28 cellular contexts compared by ENCODE assay signal in the genomic region with DNA sequence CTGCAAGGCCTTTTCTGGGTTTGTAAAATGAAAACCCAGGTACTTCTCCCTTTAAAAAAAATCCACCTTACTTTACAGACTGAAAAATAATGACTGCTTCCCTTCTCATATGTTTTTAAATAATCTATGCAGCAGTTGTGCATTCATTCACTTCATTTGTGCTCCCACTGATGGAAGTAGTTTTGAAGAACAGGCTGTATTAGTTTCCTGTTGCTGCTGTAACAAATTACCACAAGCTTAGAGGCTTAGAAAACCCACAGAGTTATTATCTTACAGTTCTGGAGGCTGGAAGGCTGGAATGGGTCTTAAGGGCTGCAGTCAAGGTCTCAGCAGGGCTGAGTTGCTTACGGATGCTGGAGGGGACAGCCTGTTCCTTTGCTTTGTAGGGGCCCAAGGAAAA.
"Had no signal": no experiment of that assay in that cellular context is flagged by ENCODE, and none has a peak within 500 bp of the region (broad histone marks: within the 10 kb centered on the region; RNA-seq: fewer than 3 reads in every experiment).

No MANE protein-coding gene starts in this region.

- H3K9me3 ChIP-seq: psoas muscle, suprapubic skin, testis, tibial artery, transverse colon, upper lobe of right lung, uterus had no signal

- ATAC-seq: natural killer cell; psoas muscle; right cardiac atrium; sciatic nerve; stimulated activated memory B cell treated with anti-CD40 and anti-IgM and Interleukin-4, amounts not matched to agents 10 μg/mL and 1 μg/mL and 100 μg/mL, for 72 hours; stimulated activated naive CD8-positive, alpha-beta T cell treated with anti-CD3 and anti-CD28 coated beads, Interleukin-15, amount 100 ng/mL, for 72 hours; stimulated activated naive CD8-positive, alpha-beta T cell treated with anti-CD3 and anti-CD28 coated beads, Interleukin-15, Interleukin-2, amounts not matched to agents 100 U/mL and 50 U/mL, for 24 hours; upper lobe of right lung had no signal

- H3K79me2 ChIP-seq: parathyroid adenoma had no signal

- H3K4me1 ChIP-seq: parathyroid adenoma, psoas muscle, spleen, suprapubic skin, testis, tibial artery, transverse colon, upper lobe of right lung, uterus had no signal

- H3K27me3 ChIP-seq: neural progenitor cell, ovary, spleen, suprapubic skin, testis, tibial artery, transverse colon, upper lobe of right lung, uterus had no signal

- H2AFZ ChIP-seq: neural progenitor cell, parathyroid adenoma had no signal

- H3K4me3 ChIP-seq: neural progenitor cell, ovary, psoas muscle, skin epidermis, smooth muscle cell, spleen, suprapubic skin, testis, tibial artery, transverse colon, upper lobe of right lung, uterus had no signal

- H3K9ac ChIP-seq: neural progenitor cell, parathyroid adenoma had no signal

- H3K27ac ChIP-seq: neural progenitor cell, ovary, parathyroid adenoma, psoas muscle, skin epidermis, spleen, suprapubic skin, testis, tibial artery, transverse colon, upper lobe of right lung, uterus had no signal

- DNase-seq: natural killer cell; occipital lobe; ovary; posterior cingulate gyrus; psoas muscle; right cardiac atrium; spleen; stimulated activated CD4-positive, alpha-beta T cell treated with anti-CD3 and anti-CD28 coated beads, Interleukin-12 subunit alpha, Interleukin-12 subunit beta, amount 100 ng/mL, for 4 hours; stimulated activated CD4-positive, alpha-beta T cell treated with anti-CD3 and anti-CD28 coated beads, Interleukin-1b, Interleukin-23, amount 100 ng/mL, for 48 hours; stimulated activated CD4-positive, alpha-beta T cell treated with anti-CD3 and anti-CD28 coated beads, Interleukin-4, amount 100 ng/mL, for 1 hour; stimulated activated CD4-positive, alpha-beta T cell treated with anti-CD3 and anti-CD28 coated beads, Interleukin-4, amount 100 ng/mL, for 4 hours; stimulated activated CD8-positive, alpha-beta memory T cell treated with anti-CD3 and anti-CD28 coated beads, Interleukin-4, amount 100 ng/mL, for 48 hours; stimulated activated naive CD4-positive, alpha-beta T cell; stimulated activated naive CD8-positive, alpha-beta T cell treated with anti-CD3 and anti-CD28 coated beads, Interleukin-15, amount 100 ng/mL, for 72 hours; stimulated activated naive CD8-positive, alpha-beta T cell treated with anti-CD3 and anti-CD28 coated beads, Interleukin-15, Interleukin-2, amounts not matched to agents 100 U/mL and 50 U/mL, for 24 hours; substantia nigra; testis; tibial artery; transverse colon; upper lobe of right lung; uterus had no signal

- H3K36me3 ChIP-seq: neural progenitor cell, ovary, spleen, suprapubic skin, tibial artery, transverse colon, upper lobe of right lung, uterus had no signal

- H3K4me2 ChIP-seq: neural progenitor cell, smooth muscle cell had no signal
